31 cellular contexts compared by ENCODE assay signal in genomic region chr4:111712093-111712677, GRCh38.
"Had no signal": no experiment of that assay in that cellular context is flagged by ENCODE, and none has a peak within 500 bp of the region (broad histone marks: within the 10 kb centered on the region; RNA-seq: fewer than 3 reads in every experiment).

No MANE protein-coding gene starts in this region.

- H3K9me3 Mint-ChIP-seq: nephron progenitor cell; neural progenitor cell; stimulated activated naive B cell treated with anti-CD40 and anti-IgM and Interleukin-4, amounts not matched to agents 10 μg/mL and 1 μg/mL and 100 μg/mL, for 72 hours had no signal

- H2AFZ ChIP-seq: neural progenitor cell, parathyroid adenoma had no signal

- ATAC-seq: left colon; left lung; lower lobe of right lung; natural killer cell; right cardiac atrium; sciatic nerve; stimulated activated naive B cell treated with anti-CD40 and anti-IgM and Interleukin-4, amounts not matched to agents 10 μg/mL and 1 μg/mL and 100 μg/mL, for 72 hours; stimulated activated naive CD8-positive, alpha-beta T cell treated with anti-CD3 and anti-CD28 coated beads, Interleukin-15, Interleukin-2, amounts not matched to agents 100 U/mL and 50 U/mL, for 24 hours; upper lobe of right lung had no signal

- H3K27me3 Mint-ChIP-seq: stimulated activated naive B cell treated with anti-CD40 and anti-IgM and Interleukin-4, amounts not matched to agents 10 μg/mL and 1 μg/mL and 100 μg/mL, for 72 hours had no signal

- H3K4me3 ChIP-seq: left lung, lower lobe of right lung, neural progenitor cell, skin epidermis, stomach, testis, thyroid gland, upper lobe of right lung had no signal

- H3K4me1 ChIP-seq: left lung, lower lobe of right lung, neural progenitor cell, parathyroid adenoma, stomach, testis, thyroid gland, upper lobe of right lung had no signal

- H3K9me3 ChIP-seq: left lung, lower lobe of right lung, neutrophil, stomach, testis, thyroid gland, upper lobe of right lung had no signal

- H3K4me2 ChIP-seq: neural progenitor cell had no signal

- FAIRE-seq: islet of Langerhans, kidney, urothelium cell line had no signal

- H3K36me3 Mint-ChIP-seq: immature natural killer cell; natural killer cell; neural progenitor cell; stimulated activated naive B cell treated with anti-CD40 and anti-IgM and Interleukin-4, amounts not matched to agents 10 μg/mL and 1 μg/mL and 100 μg/mL, for 72 hours had no signal

- DNase-seq: hypothalamus; immature natural killer cell; kidney; left colon; left lung; lower lobe of right lung; mammary epithelial cell; mesenchymal stem cell; natural killer cell; nephron progenitor cell; occipital lobe; retina; right cardiac atrium; stimulated activated CD4-positive, alpha-beta T cell treated with anti-CD3 and anti-CD28 coated beads, Interleukin-12 subunit alpha, Interleukin-12 subunit beta, amount 100 ng/mL, for 4 hours; stimulated activated CD4-positive, alpha-beta T cell treated with anti-CD3 and anti-CD28 coated beads, Interleukin-15, amount 100 ng/mL, for 24 hours; stimulated activated CD4-positive, alpha-beta T cell treated with anti-CD3 and anti-CD28 coated beads, Interleukin-2, amount 100 ng/mL, for 24 hours; stimulated activated CD4-positive, alpha-beta T cell treated with anti-CD3 and anti-CD28 coated beads, Interleukin-4, amount 100 ng/mL, for 1 hour; stimulated activated naive B cell treated with anti-CD40 and anti-IgM and Interleukin-4, amounts not matched to agents 10 μg/mL and 1 μg/mL and 100 μg/mL, for 72 hours; stimulated activated naive CD8-positive, alpha-beta T cell treated with anti-CD3 and anti-CD28 coated beads, Interleukin-15, Interleukin-2, amounts not matched to agents 100 U/mL and 50 U/mL, for 24 hours; stomach; testis; thyroid gland; trophoblast cell; upper lobe of right lung had no signal

- H3K36me3 ChIP-seq: left lung, lower lobe of right lung, neural progenitor cell, neutrophil, stomach, thyroid gland, upper lobe of right lung had no signal

- H3K27ac Mint-ChIP-seq: immature natural killer cell; natural killer cell; nephron progenitor cell; neural progenitor cell; stimulated activated naive B cell treated with anti-CD40 and anti-IgM and Interleukin-4, amounts not matched to agents 10 μg/mL and 1 μg/mL and 100 μg/mL, for 72 hours had no signal

- H3K4me3 Mint-ChIP-seq: immature natural killer cell; natural killer cell; nephron progenitor cell; neural progenitor cell; stimulated activated naive B cell treated with anti-CD40 and anti-IgM and Interleukin-4, amounts not matched to agents 10 μg/mL and 1 μg/mL and 100 μg/mL, for 72 hours had no signal

- H3K27ac ChIP-seq: left lung, lower lobe of right lung, neural progenitor cell, neutrophil, parathyroid adenoma, skin epidermis, stomach, testis, thyroid gland, upper lobe of right lung had no signal

- H3K79me2 ChIP-seq: parathyroid adenoma had no signal

- H3K27me3 ChIP-seq: left lung, neural progenitor cell, neutrophil, stomach, testis, thyroid gland, upper lobe of right lung had no signal

- H3K4me1 Mint-ChIP-seq: immature natural killer cell; natural killer cell; stimulated activated naive B cell treated with anti-CD40 and anti-IgM and Interleukin-4, amounts not matched to agents 10 μg/mL and 1 μg/mL and 100 μg/mL, for 72 hours had no signal
